Comparison of ENCODE assay signal across 8 cellular contexts in the genomic region with DNA sequence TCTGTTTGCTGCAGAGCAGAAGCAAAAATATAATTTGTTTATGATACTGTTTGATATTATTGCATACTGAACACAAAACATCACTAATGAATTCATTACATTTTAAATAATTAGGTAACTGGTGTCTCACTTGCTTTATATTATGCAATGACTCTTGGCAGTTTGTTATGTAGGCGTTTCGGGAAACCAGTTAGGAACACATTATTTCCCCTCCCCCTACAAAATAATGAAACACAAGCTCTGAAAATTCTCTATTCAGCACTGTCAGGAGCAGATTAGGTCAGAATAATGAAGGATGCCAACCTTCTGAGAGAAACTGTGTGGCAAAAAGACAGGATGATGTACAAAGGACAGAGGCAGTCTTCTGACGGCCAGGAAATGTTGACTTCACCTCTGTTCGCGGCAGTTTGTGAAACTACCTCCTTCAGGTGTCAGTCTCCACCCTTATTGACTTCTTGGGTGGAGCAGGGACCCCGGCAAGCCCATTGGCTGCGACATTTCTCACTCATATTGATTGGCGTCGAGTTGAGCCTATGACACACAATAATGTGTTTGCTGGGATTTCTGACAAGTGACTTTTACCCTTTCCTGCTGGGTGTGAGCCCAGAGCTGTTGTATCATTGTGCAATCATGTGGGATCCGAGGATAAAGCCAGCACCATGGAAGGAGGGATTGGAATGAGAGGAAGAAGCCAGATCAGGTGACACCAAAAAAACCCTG. TPM values are rescaled to one million over a fixed set of nuclear protein-coding genes. Genes with fewer than 3 reads are reported as not detected.
DNase-seq lines count a peak whose midpoint lies in the region; ATAC-seq and TF ChIP-seq lines count a peak whose summit lies in the region.

No MANE protein-coding gene starts in this region.

- TF ChIP-seq POLR2A in body of pancreas (IDR thresholded peaks at IDR 0.05), result peak in 2 of 3 donors; percentile 72 to 82

- ATAC-seq in body of pancreas, result peak; percentile 92

- 11 to 14% methylated on average over 10 of the region's 10 CpGs for WGBS in body of pancreas, 2 donors

- H3K27me3 ChIP-seq in body of pancreas, result no peaks in the 10 kb centered on the region

- intact Hi-C loops in body of pancreas (cut with DNase I), result no loop called here

- DNase-seq in DMS153 (lab: John Stamatoyannopoulos, UW) (peak; percentile 76), M059J (ENCODE audit: low read depth) (peak; percentile 80), body of pancreas (peak; percentile 92 to 97 (median 94)), iris pigment epithelial cell (ENCODE audit: low read depth) (peak; percentile 84), stromal cell of bone marrow (ENCODE audit: low read depth) (peak; percentile 98), KG1 (lab: John Stamatoyannopoulos, UW) (no peak), NCI-H524 treated with DMSO at 0.1 percent for 48 hours (lab: John Stamatoyannopoulos, UW) (no peak)
- DNase-seq in stimulated activated CD4-positive, alpha-beta T cell treated with anti-CD3 and anti-CD28 coated beads, Interleukin-4, amount 100 ng/mL, for 1 hour, result no peak

- peak overlapping the region; percentile 80 to 92 (median 88) for H3K27ac ChIP-seq in body of pancreas

- TF ChIP-seq CTCF in body of pancreas (IDR thresholded peaks at IDR 0.05), result peak in 1 of 7 experiments; percentile 10

- no peaks in the 10 kb centered on the region for H3K36me3 ChIP-seq in body of pancreas (replicated peaks in 1 of 2; ENCODE audit: insufficient read depth in 1 of 2, low read depth in 2 of 2)

- H3K4me1 ChIP-seq in body of pancreas, result peaks cover 51% of the 10 kb centered on the region

- no peak overlapping the region for H3K4me3 ChIP-seq in body of pancreas

- no peaks in the 10 kb centered on the region for H3K9me3 ChIP-seq in body of pancreas

RNA-seq across cellular contexts. Expression of gene SH3PXD2B, which starts 34.0 kb away (rescaled TPM):
- total RNA-seq in M059J (2014; rRNA removed; shearing (Covaris generic)), result 8.5 and 15.7 TPM in 2 replicates
- total RNA-seq in body of pancreas, result 10 to 100 TPM in 1 of 2 donors, 1 to 10 TPM in 1; 9.9 to 16.9 TPM

Comparison
In these comparisons a context has a peak if more than half of its experiments do, and no peak if none do; other contexts are left out.
1. DNase-seq: peak in DMS153 (single experiment), M059J (single experiment), body of pancreas (4 of 4), iris pigment epithelial cell (single experiment) and stromal cell of bone marrow (single experiment); none in KG1 (single experiment), stimulated activated CD4-positive, alpha-beta T cell treated with anti-CD3 and anti-CD28 coated beads, Interleukin-4, amount 100 ng/mL, for 1 hour (single experiment) and NCI-H524 treated with DMSO at 0.1 percent for 48 hours (single experiment).